ENCODE assay signal across 31 cellular contexts in the genomic region with DNA sequence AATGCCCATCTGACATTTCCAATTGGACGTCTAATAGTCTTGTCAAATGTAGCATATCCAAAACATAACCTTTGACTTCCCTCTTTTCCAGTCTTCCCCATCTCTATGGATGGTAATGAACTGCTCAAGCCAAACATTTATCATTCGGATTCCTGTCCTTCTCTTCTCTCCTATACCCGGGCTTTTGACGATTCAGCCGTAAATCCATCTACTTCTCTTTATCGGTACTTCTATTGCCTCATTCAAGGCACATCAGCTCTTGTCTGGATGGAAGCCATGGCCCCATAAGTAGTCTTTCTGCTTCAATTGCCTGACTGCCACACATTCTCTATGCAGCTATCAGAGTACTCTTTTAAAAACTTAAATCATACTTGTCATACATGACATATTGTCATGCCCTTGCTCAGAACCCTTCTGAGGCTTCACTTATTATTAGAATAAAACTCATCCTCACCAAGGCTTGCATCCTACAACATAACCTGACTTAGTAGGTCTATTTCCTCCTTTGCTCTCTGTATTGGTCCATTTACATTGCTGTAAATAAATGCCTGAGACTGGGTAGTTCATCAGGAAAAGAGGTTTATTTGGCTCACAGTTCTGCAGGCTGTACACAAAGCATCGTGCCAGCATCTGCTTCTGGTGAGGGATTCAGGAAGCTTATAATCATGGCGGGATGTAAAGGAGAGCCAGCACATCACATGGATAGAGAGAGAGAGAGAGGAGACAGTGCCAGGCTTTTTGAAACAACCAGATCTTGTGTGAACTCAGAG. TPM values are rescaled to one million over a fixed set of nuclear protein-coding genes. Genes with fewer than 3 reads are reported as not detected.
"Had no signal": no experiment of that assay in that cellular context is flagged by ENCODE, and none has a peak within 500 bp of the region (broad histone marks: within the 10 kb centered on the region; RNA-seq: fewer than 3 reads in every experiment).

No MANE protein-coding gene starts in this region.

- H3K9me3 ChIP-seq: ascending aorta, breast epithelium, colonic mucosa, esophagus squamous epithelium, gastroesophageal sphincter had no signal

- H3K36me3 ChIP-seq: ascending aorta, breast epithelium, cardiac muscle cell, colonic mucosa, esophagus squamous epithelium, gastroesophageal sphincter had no signal

- H3K36me3 Mint-ChIP-seq: activated CD4-positive, alpha-beta memory T cell treated with anti-CD3 and anti-CD28 coated beads for 36 hours; activated CD8-positive, alpha-beta memory T cell treated with anti-CD3 and anti-CD28 coated beads, Interleukin-2, amount 10 ng/mL, durations not matched to agents 7 days and 5 days; brain had no signal

- H3K4me1 Mint-ChIP-seq: activated CD8-positive, alpha-beta memory T cell treated with anti-CD3 and anti-CD28 coated beads, Interleukin-2, amount 10 ng/mL, durations not matched to agents 7 days and 5 days; activated naive CD8-positive, alpha-beta T cell treated with anti-CD3 and anti-CD28 coated beads, Interleukin-2, amount 10 ng/mL, durations not matched to agents 7 days and 5 days; brain had no signal

- H3K27ac ChIP-seq: ascending aorta, breast epithelium, cardiac muscle cell, colonic mucosa, epithelial cell of prostate, esophagus squamous epithelium, gastroesophageal sphincter had no signal

- H3K27me3 Mint-ChIP-seq: activated CD4-positive, alpha-beta memory T cell treated with anti-CD3 and anti-CD28 coated beads for 36 hours; activated CD4-positive, alpha-beta T cell treated with anti-CD3 and anti-CD28 coated beads for 36 hours; activated naive CD4-positive, alpha-beta T cell treated with anti-CD3 and anti-CD28 coated beads, Interleukin-2, amount 50 U/mL, for 24 hours; brain had no signal

- ATAC-seq: activated CD4-positive, alpha-beta T cell treated with anti-CD3 and anti-CD28 coated beads for 36 hours; activated CD8-positive, alpha-beta memory T cell treated with anti-CD3 and anti-CD28 coated beads, Interleukin-2, amount 10 ng/mL, durations not matched to agents 7 days and 5 days; activated CD8-positive, alpha-beta T cell treated with anti-CD3 and anti-CD28 coated beads, Interleukin-2, amount 10 ng/mL, durations not matched to agents 7 days and 5 days; gastroesophageal sphincter had no signal

- H3K27me3 ChIP-seq: ascending aorta, breast epithelium, cardiac muscle cell, colonic mucosa, esophagus squamous epithelium, gastroesophageal sphincter had no signal

- H3K4me3 Mint-ChIP-seq: activated CD4-positive, alpha-beta memory T cell treated with anti-CD3 and anti-CD28 coated beads for 36 hours; activated CD4-positive, alpha-beta T cell treated with anti-CD3 and anti-CD28 coated beads for 36 hours; activated CD4-positive, alpha-beta T cell treated with anti-CD3 and anti-CD28 coated beads, Interleukin-2, amount 10 ng/mL, durations not matched to agents 24 days and 14 days; activated CD8-positive, alpha-beta memory T cell treated with anti-CD3 and anti-CD28 coated beads, Interleukin-2, amount 10 ng/mL, durations not matched to agents 7 days and 5 days; activated CD8-positive, alpha-beta T cell treated with anti-CD3 and anti-CD28 coated beads, Interleukin-2, amount 10 ng/mL, durations not matched to agents 7 days and 5 days; activated naive CD4-positive, alpha-beta T cell treated with anti-CD3 and anti-CD28 coated beads for 36 hours; activated naive CD4-positive, alpha-beta T cell treated with anti-CD3 and anti-CD28 coated beads, Interleukin-2, amount 50 U/mL, for 24 hours; activated naive CD8-positive, alpha-beta T cell treated with anti-CD3 and anti-CD28 coated beads, Interleukin-2, amount 10 ng/mL, durations not matched to agents 7 days and 5 days; activated T-helper 1 cell treated with anti-CD3 and anti-CD28 coated beads, Interleukin-12 subunit alpha, Interleukin-12 subunit beta, Interleukin-2, Interleukin-4 antibody, amounts not matched to agents 30 ng/mL and 10 ng/mL and 1 ng/mL, durations not matched to agents 14 hours and 24 hours and 36 hours; brain had no signal

- H3K27ac Mint-ChIP-seq: activated CD4-positive, alpha-beta memory T cell treated with anti-CD3 and anti-CD28 coated beads for 36 hours; activated CD4-positive, alpha-beta T cell treated with anti-CD3 and anti-CD28 coated beads for 36 hours; activated CD4-positive, alpha-beta T cell treated with anti-CD3 and anti-CD28 coated beads, Interleukin-2, amount 10 ng/mL, durations not matched to agents 24 days and 14 days; activated CD8-positive, alpha-beta memory T cell treated with anti-CD3 and anti-CD28 coated beads, Interleukin-2, amount 10 ng/mL, durations not matched to agents 7 days and 5 days; activated CD8-positive, alpha-beta T cell treated with anti-CD3 and anti-CD28 coated beads, Interleukin-2, amount 10 ng/mL, durations not matched to agents 7 days and 5 days; activated naive CD4-positive, alpha-beta T cell treated with anti-CD3 and anti-CD28 coated beads for 36 hours; activated naive CD4-positive, alpha-beta T cell treated with anti-CD3 and anti-CD28 coated beads, Interleukin-2, amount 50 U/mL, for 24 hours; activated naive CD8-positive, alpha-beta T cell treated with anti-CD3 and anti-CD28 coated beads, Interleukin-2, amount 10 ng/mL, durations not matched to agents 7 days and 5 days; activated T-helper 1 cell treated with anti-CD3 and anti-CD28 coated beads, Interleukin-12 subunit alpha, Interleukin-12 subunit beta, Interleukin-2, Interleukin-4 antibody, amounts not matched to agents 30 ng/mL and 10 ng/mL and 1 ng/mL, durations not matched to agents 14 hours and 24 hours and 36 hours; activated T-helper 2 cell treated with anti-CD3 and anti-CD28 coated beads, Interferon-gamma antibody, Interleukin-2, Interleukin-4, amounts not matched to agents 10 μg/mL and 5 μg/mL and 100 μg/mL, durations not matched to agents 14 hours and 24 hours and 36 hours had no signal

- H3K9me3 Mint-ChIP-seq: activated CD4-positive, alpha-beta memory T cell treated with anti-CD3 and anti-CD28 coated beads for 36 hours; activated T-helper 1 cell treated with anti-CD3 and anti-CD28 coated beads, Interleukin-12 subunit alpha, Interleukin-12 subunit beta, Interleukin-2, Interleukin-4 antibody, amounts not matched to agents 30 ng/mL and 10 ng/mL and 1 ng/mL, durations not matched to agents 14 hours and 24 hours and 36 hours; activated T-helper 2 cell treated with anti-CD3 and anti-CD28 coated beads, Interferon-gamma antibody, Interleukin-2, Interleukin-4, amounts not matched to agents 10 μg/mL and 5 μg/mL and 100 μg/mL, durations not matched to agents 14 hours and 24 hours and 36 hours had no signal

- H3K4me1 ChIP-seq: ascending aorta, breast epithelium, colonic mucosa, esophagus squamous epithelium, gastroesophageal sphincter had no signal

- DNase-seq: activated CD4-positive, alpha-beta memory T cell treated with anti-CD3 and anti-CD28 coated beads for 36 hours; activated CD4-positive, alpha-beta T cell treated with anti-CD3 and anti-CD28 coated beads for 36 hours; activated CD4-positive, alpha-beta T cell treated with anti-CD3 and anti-CD28 coated beads, Interleukin-2, amount 10 ng/mL, durations not matched to agents 24 days and 14 days; activated CD4-positive, CD25-positive, alpha-beta regulatory T cell; activated CD4-positive, CD25-positive, alpha-beta regulatory T cell treated with anti-CD3 and anti-CD28 coated beads, Interleukin-2, amount 50 U/mL, for 72 hours; activated CD8-positive, alpha-beta memory T cell treated with anti-CD3 and anti-CD28 coated beads, Interleukin-2, amount 10 ng/mL, durations not matched to agents 7 days and 5 days; activated CD8-positive, alpha-beta memory T cell treated with anti-CD3 and anti-CD28 coated beads, Interleukin-2, amount 50 U/mL, for 4 hours; activated CD8-positive, alpha-beta T cell treated with anti-CD3 and anti-CD28 coated beads, Interleukin-2, amount 10 ng/mL, durations not matched to agents 7 days and 5 days; activated effector memory CD4-positive, alpha-beta T cell treated with anti-CD3 and anti-CD28 coated beads, Interleukin-2, amount 50 U/mL, for 16 hours; activated naive CD4-positive, alpha-beta T cell treated with anti-CD3 and anti-CD28 coated beads for 36 hours; activated naive CD8-positive, alpha-beta T cell treated with anti-CD3 and anti-CD28 coated beads, Interleukin-2, amount 10 ng/mL, durations not matched to agents 7 days and 5 days; activated T-cell treated with anti-CD3 and anti-CD28 coated beads, Interleukin-2, amount 50 U/mL, for 1 hour; activated T-cell treated with anti-CD3 and anti-CD28 coated beads, Interleukin-2, amount 50 U/mL, for 48 hours; central memory CD4-positive, alpha-beta T cell; cerebellar nuclear complex; colonic mucosa; effector memory CD4-positive, alpha-beta T cell; esophagus squamous epithelium; foreskin melanocyte; T-helper 2 cell had no signal

- H3K4me3 ChIP-seq: ascending aorta, breast epithelium, cardiac muscle cell, colonic mucosa, esophagus squamous epithelium, gastroesophageal sphincter had no signal

RNA-seq across cellular contexts. Expression of gene ST8SIA6, which starts 37.8 kb away (rescaled TPM):
- total RNA-seq: activated CD4-positive, alpha-beta T cell treated with anti-CD3 and anti-CD28 coated beads for 36 hours; activated CD4-positive, alpha-beta T cell treated with anti-CD3 and anti-CD28 coated beads, Interleukin-2, amount 10 ng/mL, durations not matched to agents 24 days and 14 days; activated CD8-positive, alpha-beta memory T cell treated with anti-CD3 and anti-CD28 coated beads for 36 hours; activated CD8-positive, alpha-beta memory T cell treated with anti-CD3 and anti-CD28 coated beads, Interleukin-2, amount 10 ng/mL, durations not matched to agents 7 days and 5 days; activated CD8-positive, alpha-beta T cell treated with anti-CD3 and anti-CD28 coated beads, Interleukin-2, amount 10 ng/mL, durations not matched to agents 7 days and 5 days; activated naive CD4-positive, alpha-beta T cell treated with anti-CD3 and anti-CD28 coated beads for 36 hours; activated T-helper 1 cell treated with anti-CD3 and anti-CD28 coated beads, Interleukin-12 subunit alpha, Interleukin-12 subunit beta, Interleukin-2, Interleukin-4 antibody, amounts not matched to agents 30 ng/mL and 10 ng/mL and 1 ng/mL, durations not matched to agents 14 hours and 24 hours and 36 hours; activated T-helper 2 cell treated with anti-CD3 and anti-CD28 coated beads, Interferon-gamma antibody, Interleukin-2, Interleukin-4, amounts not matched to agents 10 μg/mL and 5 μg/mL and 100 μg/mL, durations not matched to agents 14 hours and 24 hours and 36 hours; ascending aorta; cardiac muscle cell; fibroblast of villous mesenchyme had no signal
